1 cellular context compared by ENCODE assay signal in genomic region chrX:73882260-73882659, GRCh38. TPM values are rescaled to one million over a fixed set of nuclear protein-coding genes. Genes with fewer than 3 reads are reported as not detected.
"Had no signal": no experiment of that assay in that cellular context is flagged by ENCODE, and none has a peak within 500 bp of the region (broad histone marks: within the 10 kb centered on the region; RNA-seq: fewer than 3 reads in every experiment).

No MANE protein-coding gene starts in this region.

RNA-seq across cellular contexts. Expression of gene XIST, which starts 29.7 kb away (rescaled TPM):
- total RNA-seq: HT1080 had no signal
